1 cellular context compared by ENCODE assay signal in genomic region chr7:107967420-107967819, GRCh38.
TF ChIP-seq lines count a peak whose summit lies in the region.

No MANE protein-coding gene starts in this region.

TF ChIP-seq in HepG2, 621 proteins besides CTCF, POLR2A, EP300 and RAD21 (continued from another document and continues in another):
- no peak for TF ChIP-seq HNF1A (IDR thresholded peaks at IDR 0.05; ENCODE audit: low read depth)
- peak; percentile 31; the same call in 1 of the 2 replicates for TF ChIP-seq HNF1A (CRISPR knock-in tag; IDR thresholded peaks at IDR 0.05; ENCODE audit: borderline replicate concordance)
- 0 out of 2 replicates have a peak, but pooled peaks have one; percentile 23 for TF ChIP-seq MTF1 (CRISPR knock-in tag; IDR thresholded peaks at IDR 0.05)
- no peak for TF ChIP-seq ZKSCAN5 (CRISPR knock-in tag; IDR thresholded peaks at IDR 0.05)
- TF ChIP-seq TCF12 (IDR thresholded peaks at IDR 0.05) = no peak
- no peak for TF ChIP-seq TCF12 (CRISPR knock-in tag; IDR thresholded peaks at IDR 0.05)
- peak; percentile 69; the same call in 1 of the 2 replicates for TF ChIP-seq HDAC1 (CRISPR knock-in tag; IDR thresholded peaks at IDR 0.05)
- TF ChIP-seq ZNF660 (CRISPR knock-in tag; IDR thresholded peaks at IDR 0.05; ENCODE audit: borderline replicate concordance, low read depth) = no peak
- TF ChIP-seq ZNF652 (CRISPR knock-in tag; IDR thresholded peaks at IDR 0.05; ENCODE audit: borderline replicate concordance, low read depth) = no peak
- TF ChIP-seq ZSCAN29 (CRISPR knock-in tag; conservative IDR thresholded peaks at IDR 0.05) = no peak
- TF ChIP-seq KDM2A (CRISPR knock-in tag; IDR thresholded peaks at IDR 0.05; ENCODE audit: borderline replicate concordance, low read depth) = no peak
- peak; percentile 60; the same call in 1 of the 2 replicates for TF ChIP-seq IRF2 (CRISPR knock-in tag; IDR thresholded peaks at IDR 0.05)
- TF ChIP-seq ZNF331 (CRISPR knock-in tag; IDR thresholded peaks at IDR 0.05) = peak; percentile 65; the same call in 1 of the 2 replicates
- no peak; the same call in 1 of the 2 replicates for TF ChIP-seq ZSCAN25 (CRISPR knock-in tag; IDR thresholded peaks at IDR 0.05)
- TF ChIP-seq STAG1 (CRISPR knock-in tag; IDR thresholded peaks at IDR 0.05) = peak; percentile 37
- TF ChIP-seq FOXK1 (CRISPR knock-in tag; IDR thresholded peaks at IDR 0.05; ENCODE audit: borderline replicate concordance, low read depth) = 0 out of 2 replicates have a peak, but pooled peaks have one; percentile 54
- TF ChIP-seq THRA (CRISPR knock-in tag; IDR thresholded peaks at IDR 0.05; ENCODE audit: borderline replicate concordance) = 0 out of 2 replicates have a peak, but pooled peaks have one; percentile 52
- TF ChIP-seq GATAD2A (CRISPR knock-in tag; IDR thresholded peaks at IDR 0.05) = peak; percentile 96
- no peak for TF ChIP-seq SNAPC4 (CRISPR knock-in tag; IDR thresholded peaks at IDR 0.05)
- peak; percentile 51; the same call in 1 of the 2 replicates for TF ChIP-seq ZNF644 (CRISPR knock-in tag; IDR thresholded peaks at IDR 0.05; ENCODE audit: low read depth)
- TF ChIP-seq HNF4G (IDR thresholded peaks at IDR 0.05; ENCODE audit: borderline replicate concordance, low read depth, low read length) = peak; percentile 56; the same call in 1 of the 2 replicates
- TF ChIP-seq HNF4G (CRISPR knock-in tag; IDR thresholded peaks at IDR 0.05; ENCODE audit: borderline replicate concordance, low read depth) = no peak
- no peak for TF ChIP-seq ZFP36L1 (CRISPR knock-in tag; IDR thresholded peaks at IDR 0.05)
- TF ChIP-seq POGZ (CRISPR knock-in tag; IDR thresholded peaks at IDR 0.05) = peak; percentile 33; the same call in 1 of the 2 replicates
- no peak for TF ChIP-seq NPAS2 (CRISPR knock-in tag; IDR thresholded peaks at IDR 0.05; ENCODE audit: borderline replicate concordance)
- TF ChIP-seq, protein P1, sequence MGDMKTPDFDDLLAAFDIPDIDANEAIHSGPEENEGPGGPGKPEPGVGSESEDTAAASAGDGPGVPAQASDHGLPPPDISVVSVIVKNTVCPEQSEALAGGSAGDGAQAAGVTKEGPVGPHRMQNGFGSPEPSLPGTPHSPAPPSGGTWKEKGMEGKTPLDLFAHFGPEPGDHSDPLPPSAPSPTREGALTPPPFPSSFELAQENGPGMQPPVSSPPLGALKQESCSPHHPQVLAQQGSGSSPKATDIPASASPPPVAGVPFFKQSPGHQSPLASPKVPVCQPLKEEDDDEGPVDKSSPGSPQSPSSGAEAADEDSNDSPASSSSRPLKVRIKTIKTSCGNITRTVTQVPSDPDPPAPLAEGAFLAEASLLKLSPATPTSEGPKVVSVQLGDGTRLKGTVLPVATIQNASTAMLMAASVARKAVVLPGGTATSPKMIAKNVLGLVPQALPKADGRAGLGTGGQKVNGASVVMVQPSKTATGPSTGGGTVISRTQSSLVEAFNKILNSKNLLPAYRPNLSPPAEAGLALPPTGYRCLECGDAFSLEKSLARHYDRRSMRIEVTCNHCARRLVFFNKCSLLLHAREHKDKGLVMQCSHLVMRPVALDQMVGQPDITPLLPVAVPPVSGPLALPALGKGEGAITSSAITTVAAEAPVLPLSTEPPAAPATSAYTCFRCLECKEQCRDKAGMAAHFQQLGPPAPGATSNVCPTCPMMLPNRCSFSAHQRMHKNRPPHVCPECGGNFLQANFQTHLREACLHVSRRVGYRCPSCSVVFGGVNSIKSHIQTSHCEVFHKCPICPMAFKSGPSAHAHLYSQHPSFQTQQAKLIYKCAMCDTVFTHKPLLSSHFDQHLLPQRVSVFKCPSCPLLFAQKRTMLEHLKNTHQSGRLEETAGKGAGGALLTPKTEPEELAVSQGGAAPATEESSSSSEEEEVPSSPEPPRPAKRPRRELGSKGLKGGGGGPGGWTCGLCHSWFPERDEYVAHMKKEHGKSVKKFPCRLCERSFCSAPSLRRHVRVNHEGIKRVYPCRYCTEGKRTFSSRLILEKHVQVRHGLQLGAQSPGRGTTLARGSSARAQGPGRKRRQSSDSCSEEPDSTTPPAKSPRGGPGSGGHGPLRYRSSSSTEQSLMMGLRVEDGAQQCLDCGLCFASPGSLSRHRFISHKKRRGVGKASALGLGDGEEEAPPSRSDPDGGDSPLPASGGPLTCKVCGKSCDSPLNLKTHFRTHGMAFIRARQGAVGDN (CRISPR knock-in tag; IDR thresholded peaks at IDR 0.05) = no peak
- no peak for TF ChIP-seq ZNF333 (CRISPR knock-in tag; IDR thresholded peaks at IDR 0.05; ENCODE audit: borderline replicate concordance)
- TF ChIP-seq SMAD3 (CRISPR knock-in tag; IDR thresholded peaks at IDR 0.05) = peak; percentile 52; the same call in 1 of the 2 replicates
- TF ChIP-seq NCOR1 (IDR thresholded peaks at IDR 0.05; ENCODE audit: borderline replicate concordance, low read length) = peak; percentile 74; the same call in 1 of the 2 replicates
- no peak for TF ChIP-seq GATAD1 (CRISPR knock-in tag; IDR thresholded peaks at IDR 0.05)
- no peak; the same call in 1 of the 2 replicates for TF ChIP-seq ZNF136 (CRISPR knock-in tag; IDR thresholded peaks at IDR 0.05; ENCODE audit: low read depth)
- TF ChIP-seq CC2D1A (CRISPR knock-in tag; IDR thresholded peaks at IDR 0.05) = no peak
- no peak for TF ChIP-seq CCAR2 (optimal IDR thresholded peaks at IDR 0.05; ENCODE audit: low read depth, low read length)
- no peak for TF ChIP-seq ZNF383 (CRISPR knock-in tag; IDR thresholded peaks at IDR 0.05; ENCODE audit: borderline replicate concordance)
- 0 out of 2 replicates have a peak, but pooled peaks have one; percentile 23 for TF ChIP-seq ZBTB21 (CRISPR knock-in tag; IDR thresholded peaks at IDR 0.05)
- no peak for TF ChIP-seq TCF7L2 (IDR thresholded peaks at IDR 0.05; ENCODE audit: low read depth, low read length)
- no peak for TF ChIP-seq PAX8 (CRISPR knock-in tag; IDR thresholded peaks at IDR 0.05; ENCODE audit: borderline replicate concordance)
- TF ChIP-seq, protein P2, sequence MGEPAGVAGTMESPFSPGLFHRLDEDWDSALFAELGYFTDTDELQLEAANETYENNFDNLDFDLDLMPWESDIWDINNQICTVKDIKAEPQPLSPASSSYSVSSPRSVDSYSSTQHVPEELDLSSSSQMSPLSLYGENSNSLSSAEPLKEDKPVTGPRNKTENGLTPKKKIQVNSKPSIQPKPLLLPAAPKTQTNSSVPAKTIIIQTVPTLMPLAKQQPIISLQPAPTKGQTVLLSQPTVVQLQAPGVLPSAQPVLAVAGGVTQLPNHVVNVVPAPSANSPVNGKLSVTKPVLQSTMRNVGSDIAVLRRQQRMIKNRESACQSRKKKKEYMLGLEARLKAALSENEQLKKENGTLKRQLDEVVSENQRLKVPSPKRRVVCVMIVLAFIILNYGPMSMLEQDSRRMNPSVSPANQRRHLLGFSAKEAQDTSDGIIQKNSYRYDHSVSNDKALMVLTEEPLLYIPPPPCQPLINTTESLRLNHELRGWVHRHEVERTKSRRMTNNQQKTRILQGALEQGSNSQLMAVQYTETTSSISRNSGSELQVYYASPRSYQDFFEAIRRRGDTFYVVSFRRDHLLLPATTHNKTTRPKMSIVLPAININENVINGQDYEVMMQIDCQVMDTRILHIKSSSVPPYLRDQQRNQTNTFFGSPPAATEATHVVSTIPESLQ (CRISPR knock-in tag; conservative IDR thresholded peaks at IDR 0.05) = no peak
- TF ChIP-seq MTA3 (CRISPR knock-in tag; IDR thresholded peaks at IDR 0.05) = no peak
- peak; percentile 46; the same call in 1 of the 2 replicates for TF ChIP-seq ETV5 (CRISPR knock-in tag; IDR thresholded peaks at IDR 0.05; ENCODE audit: borderline replicate concordance)
- TF ChIP-seq JARID2 (CRISPR knock-in tag; IDR thresholded peaks at IDR 0.05; ENCODE audit: insufficient replicate concordance) = no peak
- TF ChIP-seq, protein P3, sequence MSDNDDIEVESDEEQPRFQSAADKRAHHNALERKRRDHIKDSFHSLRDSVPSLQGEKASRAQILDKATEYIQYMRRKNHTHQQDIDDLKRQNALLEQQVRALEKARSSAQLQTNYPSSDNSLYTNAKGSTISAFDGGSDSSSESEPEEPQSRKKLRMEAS (IDR thresholded peaks at IDR 0.05) = peak; percentile 51; the same call in 1 of the 2 replicates
- peak; percentile 20 for TF ChIP-seq YY1 (IDR thresholded peaks at IDR 0.05; ENCODE audit: insufficient read depth, insufficient replicate concordance, low read depth, low read length)
- TF ChIP-seq BRCA1 (CRISPR knock-in tag; IDR thresholded peaks at IDR 0.05) = 0 out of 2 replicates have a peak, but pooled peaks have one; percentile 27
- no peak for TF ChIP-seq ZNF678 (CRISPR knock-in tag; IDR thresholded peaks at IDR 0.05)
- no peak for TF ChIP-seq MAFG (CRISPR knock-in tag; IDR thresholded peaks at IDR 0.05)
- TF ChIP-seq ZNF772 (CRISPR knock-in tag; IDR thresholded peaks at IDR 0.05) = no peak
- TF ChIP-seq THAP11 (CRISPR knock-in tag; IDR thresholded peaks at IDR 0.05) = peak; percentile 39; the same call in 1 of the 2 replicates
- 0 out of 2 replicates have a peak, but pooled peaks have one; percentile 55 for TF ChIP-seq KLF9 (CRISPR knock-in tag; IDR thresholded peaks at IDR 0.05; ENCODE audit: low read depth)
- TF ChIP-seq HMG20B (CRISPR knock-in tag; conservative IDR thresholded peaks at IDR 0.05) = peak; percentile 67; the same call in 1 of the 2 replicates
- peak; percentile 33; the same call in 1 of the 2 replicates for TF ChIP-seq BHLHE40 (IDR thresholded peaks at IDR 0.05; ENCODE audit: low read length)
- TF ChIP-seq RFXAP (CRISPR knock-in tag; IDR thresholded peaks at IDR 0.05; ENCODE audit: borderline replicate concordance) = no peak
